2 cellular contexts compared by ENCODE assay signal in genomic region chr7:106248616-106249015, GRCh38.
TF ChIP-seq lines count a peak whose summit lies in the region.

No MANE protein-coding gene starts in this region.

TF ChIP-seq in HepG2, 621 proteins besides CTCF, POLR2A, EP300 and RAD21:
- TF ChIP-seq ZBTB37 (CRISPR knock-in tag; IDR thresholded peaks at IDR 0.05) (no peak), IRF2 (CRISPR knock-in tag; IDR thresholded peaks at IDR 0.05) (no peak), NFATC3 (CRISPR knock-in tag; IDR thresholded peaks at IDR 0.05) (no peak), ZNF563 (CRISPR knock-in tag; IDR thresholded peaks at IDR 0.05) (no peak), ZNF326 (CRISPR knock-in tag; IDR thresholded peaks at IDR 0.05; ENCODE audit: borderline replicate concordance) (no peak), JARID2 (CRISPR knock-in tag; IDR thresholded peaks at IDR 0.05; ENCODE audit: insufficient replicate concordance) (no peak), MYC (CRISPR knock-in tag; IDR thresholded peaks at IDR 0.05; ENCODE audit: borderline replicate concordance) (no peak), WIZ (CRISPR knock-in tag; IDR thresholded peaks at IDR 0.05) (no peak), RCOR2 (CRISPR knock-in tag; IDR thresholded peaks at IDR 0.05) (no peak), NR1H2 (CRISPR knock-in tag; IDR thresholded peaks at IDR 0.05; ENCODE audit: borderline replicate concordance, low read depth) (no peak), SP1 (IDR thresholded peaks at IDR 0.05) (no peak), SP1 (CRISPR knock-in tag; IDR thresholded peaks at IDR 0.05) (no peak), ZNF782 (CRISPR knock-in tag; IDR thresholded peaks at IDR 0.05; ENCODE audit: borderline replicate concordance) (no peak), NFYB (CRISPR knock-in tag; IDR thresholded peaks at IDR 0.05) (no peak), NKX3-1 (CRISPR knock-in tag; IDR thresholded peaks at IDR 0.05) (no peak), ZNF546 (CRISPR knock-in tag; conservative IDR thresholded peaks at IDR 0.05) (no peak), NCOA1 (CRISPR knock-in tag; IDR thresholded peaks at IDR 0.05) (no peak), KDM5B (CRISPR knock-in tag; IDR thresholded peaks at IDR 0.05; ENCODE audit: borderline replicate concordance) (no peak), BRCA1 (CRISPR knock-in tag; IDR thresholded peaks at IDR 0.05) (no peak), ZBTB26 (CRISPR knock-in tag; IDR thresholded peaks at IDR 0.05; ENCODE audit: borderline replicate concordance) (no peak)
- TF ChIP-seq, protein P1, sequence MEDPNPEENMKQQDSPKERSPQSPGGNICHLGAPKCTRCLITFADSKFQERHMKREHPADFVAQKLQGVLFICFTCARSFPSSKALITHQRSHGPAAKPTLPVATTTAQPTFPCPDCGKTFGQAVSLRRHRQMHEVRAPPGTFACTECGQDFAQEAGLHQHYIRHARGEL (CRISPR knock-in tag; IDR thresholded peaks at IDR 0.05) = no peak

TF ChIP-seq in GM12878, 131 proteins besides CTCF, POLR2A, EP300 and RAD21:
- no peak for TF ChIP-seq NR2F1 (conservative IDR thresholded peaks at IDR 0.05)
- no peak for TF ChIP-seq HDGF (IDR thresholded peaks at IDR 0.05)
- TF ChIP-seq RBBP5 (conservative IDR thresholded peaks at IDR 0.05) = no peak
- TF ChIP-seq ZNF274 (IDR thresholded peaks at IDR 0.05; ENCODE audit: insufficient read depth, insufficient read length) = no peak
- TF ChIP-seq BRCA1 (IDR thresholded peaks at IDR 0.05; ENCODE audit: low read depth, low read length) = no peak
- no peak for TF ChIP-seq ZBTB33 (IDR thresholded peaks at IDR 0.05)
- TF ChIP-seq RFX5 (IDR thresholded peaks at IDR 0.05; ENCODE audit: low read depth, low read length) = no peak
- TF ChIP-seq TCF7 (IDR thresholded peaks at IDR 0.05; ENCODE audit: borderline replicate concordance) = no peak
- TF ChIP-seq NFIC (IDR thresholded peaks at IDR 0.05; ENCODE audit: low read depth, low read length) = no peak
- no peak for TF ChIP-seq POLR2AphosphoS2 (IDR thresholded peaks at IDR 0.05; ENCODE audit: low read depth, low read length)
- no peak for TF ChIP-seq NR2C1 (IDR thresholded peaks at IDR 0.05)
- no peak for TF ChIP-seq LARP7 (IDR thresholded peaks at IDR 0.05)
- TF ChIP-seq ATF2 (IDR thresholded peaks at IDR 0.05; ENCODE audit: low read length) = no peak
- no peak for TF ChIP-seq NFYA (IDR thresholded peaks at IDR 0.05; ENCODE audit: borderline replicate concordance, low read depth, low read length)
